ENCODE assay signal across 8 cellular contexts in the genomic region with DNA sequence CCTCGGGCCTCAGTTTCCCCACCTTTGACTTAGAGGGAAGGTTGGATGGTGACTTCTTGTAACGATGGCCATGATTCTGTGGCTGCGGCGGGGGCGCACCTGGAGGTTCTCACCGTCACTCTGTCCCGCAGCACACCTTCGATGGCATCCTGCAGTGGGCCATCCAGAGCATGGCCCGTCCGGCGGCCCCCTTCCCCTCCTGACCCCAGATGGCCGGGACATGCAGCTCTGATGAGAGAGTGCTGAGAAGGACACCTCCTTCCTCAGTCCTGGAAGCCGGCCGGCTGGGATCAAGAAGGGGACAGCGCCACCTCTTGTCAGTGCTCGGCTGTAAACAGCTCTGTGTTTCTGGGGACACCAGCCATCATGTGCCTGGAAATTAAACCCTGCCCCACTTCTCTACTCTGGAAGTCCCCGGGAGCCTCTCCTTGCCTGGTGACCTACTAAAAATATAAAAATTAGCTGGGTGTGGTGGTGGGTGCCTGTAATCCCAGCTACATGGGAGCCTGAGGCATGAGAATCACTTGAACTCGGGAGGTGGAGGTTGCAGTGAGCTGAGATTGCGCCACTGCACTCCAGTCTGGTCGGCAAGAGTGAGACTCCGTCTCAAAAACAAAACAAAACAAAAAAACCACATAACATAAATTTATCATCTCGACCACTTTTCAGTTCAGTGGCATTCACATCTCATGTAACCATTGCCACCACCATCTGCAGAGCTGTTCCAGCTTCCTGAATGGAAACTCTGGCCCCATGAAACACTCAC. TPM values are rescaled to one million over a fixed set of nuclear protein-coding genes. Genes with fewer than 3 reads are reported as not detected.
DNase-seq lines count a peak whose midpoint lies in the region; ATAC-seq, FAIRE-seq and TF ChIP-seq lines count a peak whose summit lies in the region.

No MANE protein-coding gene starts in this region.

- TF ChIP-seq CTCF in AG09319 (IDR thresholded peaks at IDR 0.05; ENCODE audit: low read depth, low read length), result peak; percentile 84
- TF ChIP-seq CTCF in GM23338 (conservative IDR thresholded peaks at IDR 0.05; ENCODE audit: low read depth in 2 of 2), result peak; percentile 76 to 94
- TF ChIP-seq CTCF in bronchial epithelial cell (IDR thresholded peaks at IDR 0.05; ENCODE audit: insufficient read depth, low read length, severe bottlenecking), result peak; percentile 91

- H3K4me2 ChIP-seq in GM23338, result no peak overlapping the region

- H3K4me1 Mint-ChIP-seq in GM23338, result peaks cover 4% of the 10 kb centered on the region; the same call in 1 of the 3 replicates

- H3K4me3 Mint-ChIP-seq in GM23338, result no peak overlapping the region; the same call in 2 of the 3 replicates

- H4K20me1 ChIP-seq in GM23338 (replicated peaks; ENCODE audit: insufficient read depth), result no peaks in the 10 kb centered on the region

- no peaks in the 10 kb centered on the region for H3K36me3 ChIP-seq in GM23338 (ENCODE audit: insufficient read depth)
- no peaks in the 10 kb centered on the region for H3K36me3 ChIP-seq in bronchial epithelial cell (ENCODE audit: control insufficient read depth, insufficient read depth, low read length)

- no peaks in the 10 kb centered on the region for H3K9me3 Mint-ChIP-seq in GM23338

- 0 out of 2 replicates have a peak, but pooled peaks cover 3% of the 10 kb centered on the region for H3K79me2 ChIP-seq in GM23338 (replicated peaks; ENCODE audit: insufficient read depth)

- H3K27ac ChIP-seq in GM23338 (ENCODE audit: low read depth), result no peak overlapping the region

- H3F3A ChIP-seq in GM23338 (replicated peaks; ENCODE audit: low read depth), result 0 out of 2 replicates have a peak, but pooled peaks cover 4% of the 10 kb centered on the region

- no peak for FAIRE-seq in bronchial epithelial cell (lab: Jason Lieb, UNC)

- H2AFZ ChIP-seq in GM23338, result 0 out of 2 replicates have a peak overlapping the region, but pooled peaks have one; percentile 82

- ATAC-seq in GM23338 (peak; percentile 64), GM21529 (IDR thresholded peaks at IDR 0.05; ENCODE audit: unreplicated experiment) (no peak)

- no peaks in the 10 kb centered on the region for H3K36me3 Mint-ChIP-seq in GM23338 (ENCODE audit: low read depth)

- DNase-seq in AG09319 (ENCODE audit: extremely low read depth, low read depth) (peak; percentile 48), GM23338 (ENCODE audit: low spot score) (peak; percentile 92), NCI-H345 (lab: John Stamatoyannopoulos, UW) (peak; percentile 89), bronchial epithelial cell (ENCODE audit: low read depth) (peak; percentile 62), islet precursor cell (peak; percentile 93)
- DNase-seq in activated CD4-positive, CD25-positive, alpha-beta regulatory T cell (lab: John Stamatoyannopoulos, UW), result peak; percentile 18 to 46 (median 26)
- DNase-seq in stimulated activated CD4-positive, alpha-beta T cell treated with anti-CD3 and anti-CD28 coated beads, Interleukin-1b, Interleukin-23, amount 100 ng/mL, for 1 hour (ENCODE audit: low read depth in 2 of 2), result peak; percentile 34 to 53

- no peaks in the 10 kb centered on the region for H3K9me2 ChIP-seq in GM23338 (ENCODE audit: insufficient read depth)

- peaks cover 10% of the 10 kb centered on the region for H3K27me3 Mint-ChIP-seq in GM23338 (ENCODE audit: insufficient read depth, low read depth, poor library complexity)

- no peaks in the 10 kb centered on the region for H3K4me1 ChIP-seq in GM23338 (ENCODE audit: insufficient read depth)

- no peak overlapping the region for H3K4me3 ChIP-seq in GM23338
- H3K4me3 ChIP-seq in bronchial epithelial cell (ENCODE audit: low read depth, low read length), result no peak overlapping the region

- H3K27ac Mint-ChIP-seq in GM23338, result no peak overlapping the region

- H3K27me3 ChIP-seq in GM23338 (ENCODE audit: insufficient read depth) (peaks cover 10% of the 10 kb centered on the region; the same call in 1 of the 2 replicates), bronchial epithelial cell (ENCODE audit: control insufficient read depth, insufficient read depth, low read length) (peaks cover 2% of the 10 kb centered on the region)

TF ChIP-seq in GM23338, 12 proteins besides CTCF, POLR2A, EP300 and RAD21 (continues in another document):
- no peak for TF ChIP-seq ZNF331 (CRISPR knock-in tag; IDR thresholded peaks at IDR 0.05; ENCODE audit: low read depth)
- no peak for TF ChIP-seq STAT1 (IDR thresholded peaks at IDR 0.05; ENCODE audit: unreplicated experiment)
- no peak for TF ChIP-seq EZH2 (IDR thresholded peaks at IDR 0.05; ENCODE audit: low read depth, unreplicated experiment)
- TF ChIP-seq JUNB (IDR thresholded peaks at IDR 0.05; ENCODE audit: unreplicated experiment), result no peak
- TF ChIP-seq NANOG (IDR thresholded peaks at IDR 0.05; ENCODE audit: borderline replicate concordance), result no peak
- TF ChIP-seq POLR2AphosphoS5 (IDR thresholded peaks at IDR 0.05; ENCODE audit: low read depth), result no peak
- TF ChIP-seq, protein P1, sequence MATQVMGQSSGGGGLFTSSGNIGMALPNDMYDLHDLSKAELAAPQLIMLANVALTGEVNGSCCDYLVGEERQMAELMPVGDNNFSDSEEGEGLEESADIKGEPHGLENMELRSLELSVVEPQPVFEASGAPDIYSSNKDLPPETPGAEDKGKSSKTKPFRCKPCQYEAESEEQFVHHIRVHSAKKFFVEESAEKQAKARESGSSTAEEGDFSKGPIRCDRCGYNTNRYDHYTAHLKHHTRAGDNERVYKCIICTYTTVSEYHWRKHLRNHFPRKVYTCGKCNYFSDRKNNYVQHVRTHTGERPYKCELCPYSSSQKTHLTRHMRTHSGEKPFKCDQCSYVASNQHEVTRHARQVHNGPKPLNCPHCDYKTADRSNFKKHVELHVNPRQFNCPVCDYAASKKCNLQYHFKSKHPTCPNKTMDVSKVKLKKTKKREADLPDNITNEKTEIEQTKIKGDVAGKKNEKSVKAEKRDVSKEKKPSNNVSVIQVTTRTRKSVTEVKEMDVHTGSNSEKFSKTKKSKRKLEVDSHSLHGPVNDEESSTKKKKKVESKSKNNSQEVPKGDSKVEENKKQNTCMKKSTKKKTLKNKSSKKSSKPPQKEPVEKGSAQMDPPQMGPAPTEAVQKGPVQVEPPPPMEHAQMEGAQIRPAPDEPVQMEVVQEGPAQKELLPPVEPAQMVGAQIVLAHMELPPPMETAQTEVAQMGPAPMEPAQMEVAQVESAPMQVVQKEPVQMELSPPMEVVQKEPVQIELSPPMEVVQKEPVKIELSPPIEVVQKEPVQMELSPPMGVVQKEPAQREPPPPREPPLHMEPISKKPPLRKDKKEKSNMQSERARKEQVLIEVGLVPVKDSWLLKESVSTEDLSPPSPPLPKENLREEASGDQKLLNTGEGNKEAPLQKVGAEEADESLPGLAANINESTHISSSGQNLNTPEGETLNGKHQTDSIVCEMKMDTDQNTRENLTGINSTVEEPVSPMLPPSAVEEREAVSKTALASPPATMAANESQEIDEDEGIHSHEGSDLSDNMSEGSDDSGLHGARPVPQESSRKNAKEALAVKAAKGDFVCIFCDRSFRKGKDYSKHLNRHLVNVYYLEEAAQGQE (IDR thresholded peaks at IDR 0.05; ENCODE audit: unreplicated experiment), result no peak
- TF ChIP-seq, protein P2, sequence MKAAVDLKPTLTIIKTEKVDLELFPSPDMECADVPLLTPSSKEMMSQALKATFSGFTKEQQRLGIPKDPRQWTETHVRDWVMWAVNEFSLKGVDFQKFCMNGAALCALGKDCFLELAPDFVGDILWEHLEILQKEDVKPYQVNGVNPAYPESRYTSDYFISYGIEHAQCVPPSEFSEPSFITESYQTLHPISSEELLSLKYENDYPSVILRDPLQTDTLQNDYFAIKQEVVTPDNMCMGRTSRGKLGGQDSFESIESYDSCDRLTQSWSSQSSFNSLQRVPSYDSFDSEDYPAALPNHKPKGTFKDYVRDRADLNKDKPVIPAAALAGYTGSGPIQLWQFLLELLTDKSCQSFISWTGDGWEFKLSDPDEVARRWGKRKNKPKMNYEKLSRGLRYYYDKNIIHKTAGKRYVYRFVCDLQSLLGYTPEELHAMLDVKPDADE (IDR thresholded peaks at IDR 0.05), result no peak
- TF ChIP-seq CREB1 (CRISPR knock-in tag; IDR thresholded peaks at IDR 0.05; ENCODE audit: low read depth), result no peak
- TF ChIP-seq ZNF114 (CRISPR knock-in tag; IDR thresholded peaks at IDR 0.05), result no peak

RNA-seq across cellular contexts. Expression of a gene that starts 2.1 kb away (rescaled TPM):
- total RNA-seq in GM23338 (2014; rRNA removed; shearing (Covaris generic)), result 92.3 and 106 TPM in 2 replicates
- polyA plus RNA-seq in GM23338 (2016; fragmentation: Nextera tagmentation; extraction: Ambion mirVana), result 39.9 and 40.3 TPM in 2 replicates
- total RNA-seq in bronchial epithelial cell, result 148 and 228 TPM in 2 replicates

RNA-seq across cellular contexts. Expression of a gene that starts 12.0 kb away (rescaled TPM):
- total RNA-seq in GM23338 (2014; rRNA removed; shearing (Covaris generic)), result 0.10 TPM in 1 of 2 replicates, not detected in the other
- not detected in 2 replicates for polyA plus RNA-seq in GM23338 (2016; fragmentation: Nextera tagmentation; extraction: Ambion mirVana)
- total RNA-seq in bronchial epithelial cell, result not detected in 2 replicates

RNA-seq across cellular contexts. Expression of a gene that starts 36.0 kb away (rescaled TPM):
- not detected in 2 replicates for total RNA-seq in GM23338 (2014; rRNA removed; shearing (Covaris generic))
- 0.26 and 0.27 TPM in 2 replicates for polyA plus RNA-seq in GM23338 (2016; fragmentation: Nextera tagmentation; extraction: Ambion mirVana)
- total RNA-seq in bronchial epithelial cell, result not detected in 2 replicates

RNA-seq across cellular contexts. Expression of a gene that starts 41.5 kb away (rescaled TPM):
- 23.2 and 24.0 TPM in 2 replicates for total RNA-seq in GM23338 (2014; rRNA removed; shearing (Covaris generic))
- 11.0 and 15.4 TPM in 2 replicates for polyA plus RNA-seq in GM23338 (2016; fragmentation: Nextera tagmentation; extraction: Ambion mirVana)
- total RNA-seq in bronchial epithelial cell, result 5.4 and 6.1 TPM in 2 replicates

RNA-seq across cellular contexts. Expression of a gene that starts 55.7 kb away (rescaled TPM):
- total RNA-seq in GM23338 (2014; rRNA removed; shearing (Covaris generic)), result 0.83 and 2.0 TPM in 2 replicates
- 0.50 and 0.53 TPM in 2 replicates for polyA plus RNA-seq in GM23338 (2016; fragmentation: Nextera tagmentation; extraction: Ambion mirVana)
- total RNA-seq in bronchial epithelial cell, result under 0.01 TPM in 1 of 2 replicates, not detected in the other

Comparison
In these comparisons a context has a peak if more than half of its experiments do, and no peak if none do; other contexts are left out.
1. DNase-seq: peak in every context shown above with its lines; median percentile 93 in islet precursor cell; 92 in GM23338; 89 in NCI-H345; 62 in bronchial epithelial cell; 48 in AG09319; 44 in stimulated activated CD4-positive, alpha-beta T cell treated with anti-CD3 and anti-CD28 coated beads, Interleukin-1b, Interleukin-23, amount 100 ng/mL, for 1 hour; 26 in activated CD4-positive, CD25-positive, alpha-beta regulatory T cell.